In genomic region chr16:70251651-70252354, GRCh38 we compare ENCODE assay signal across 8 cellular contexts. TPM values are rescaled to one million over a fixed set of nuclear protein-coding genes. Genes with fewer than 3 reads are reported as not detected.
A peak's percentile ranks its signal among the peaks of the same experiment; 100 is the strongest.
DNase-seq lines count a peak whose midpoint lies in the region; ATAC-seq, FAIRE-seq and TF ChIP-seq lines count a peak whose summit lies in the region.

Gene EXOSC6, minus strand, starts transcription at chr16:70251940. Its CDS starts 40 bp downstream, at chr16:70251900.

- H3K4me3 ChIP-seq in BLaER1: peak within 1 kb of the TSS; percentile 87

- peaks cover 53% of the 10 kb centered on the region for H3K36me3 ChIP-seq in BLaER1

- H3K27ac Mint-ChIP-seq in chondrocyte (ENCODE audit: unreplicated experiment): peak within 1 kb of the TSS; percentile 87

- FAIRE-seq in GM19239 (lab: Jason Lieb, UNC): peak; percentile 78

- peak within 1 kb of the TSS; percentile 73 for H3K4me3 Mint-ChIP-seq in chondrocyte (ENCODE audit: unreplicated experiment)

- H3K4me2 ChIP-seq in BLaER1: peak within 1 kb of the TSS; percentile 93

- peak; percentile 85 for TF ChIP-seq CTCF in chondrocyte (IDR thresholded peaks at IDR 0.05)

- H3K36me3 Mint-ChIP-seq in chondrocyte (ENCODE audit: low read depth): peaks cover 22% of the 10 kb centered on the region

- peaks cover 86% of the 10 kb centered on the region for H4K20me1 ChIP-seq in BLaER1

- peak within 1 kb of the TSS; percentile 95 for H3K9ac ChIP-seq in BLaER1

- no peaks in the 10 kb centered on the region for H3K9me3 Mint-ChIP-seq in chondrocyte (ENCODE audit: low read depth)

- no peaks in the 10 kb centered on the region for H3K27me3 Mint-ChIP-seq in chondrocyte (ENCODE audit: low read depth)

- H3K4me1 ChIP-seq in BLaER1: peaks cover 18% of the 10 kb centered on the region

- ATAC-seq in HG03442 (IDR thresholded peaks at IDR 0.05; ENCODE audit: unreplicated experiment): peak; percentile 84

- peak; percentile 97 for DNase-seq in GM19239 (ENCODE audit: insufficient read length, low spot score)
- DNase-seq in NCI-H510A (lab: John Stamatoyannopoulos, UW): peak; percentile 81
- peak; percentile 87 for DNase-seq in activated CD4-positive, alpha-beta T cell treated with anti-CD3 and anti-CD28 coated beads for 1 hour
- DNase-seq in chondrocyte (ENCODE audit: low spot score): peak; percentile 97
- DNase-seq in kidney tubule cell (ENCODE audit: low spot score): peak; percentile 96
- peak; percentile 78 for DNase-seq in stimulated activated CD4-positive, alpha-beta T cell treated with anti-CD3 and anti-CD28 coated beads, Interleukin-1b, Interleukin-23, amount 100 ng/mL, for 1 hour (ENCODE audit: low read depth in 2 of 2)

- peaks cover 27% of the 10 kb centered on the region for H3K4me1 Mint-ChIP-seq in chondrocyte (ENCODE audit: low read depth)

- no peaks in the 10 kb centered on the region for H3K27me3 ChIP-seq in BLaER1

- H3K9me3 ChIP-seq in BLaER1: no peaks in the 10 kb centered on the region

- H3K27ac ChIP-seq in BLaER1: peak within 1 kb of the TSS; percentile 96

RNA-seq across cellular contexts. Expression of gene EXOSC6, which starts in this region (rescaled TPM):
- total RNA-seq in chondrocyte: 27.4 to 66.6 TPM (median 64.1 TPM) in 3 replicates

Comparison
In these comparisons a context has a peak if more than half of its experiments do, and no peak if none do; other contexts are left out.
1. Peak in every context shown above with its lines: DNase-seq, ATAC-seq, H3K4me3 ChIP-seq and H3K27ac ChIP-seq.